In the genomic region with DNA sequence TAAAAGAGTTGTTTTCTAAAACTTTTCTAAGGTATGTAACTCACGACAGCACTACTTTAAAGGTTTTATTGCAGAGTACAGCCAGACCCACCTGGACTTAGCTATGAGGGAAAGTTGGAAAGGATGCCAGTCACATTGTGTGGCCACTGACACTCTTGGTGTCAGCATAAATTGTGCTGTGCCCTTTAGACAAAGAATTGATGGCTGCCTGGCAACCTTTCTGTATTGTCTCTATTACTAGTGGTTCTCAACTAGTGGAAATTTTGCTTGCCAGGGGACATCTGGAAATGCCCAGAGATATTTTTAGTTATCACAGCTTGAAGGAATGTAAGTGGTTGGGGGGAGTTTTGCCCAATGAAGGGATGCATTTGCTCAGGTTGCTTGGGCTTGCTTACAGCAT, we compare ENCODE assay signal across 24 cellular contexts.
"Had no signal": no experiment of that assay in that cellular context is flagged by ENCODE, and none has a peak within 500 bp of the region (broad histone marks: within the 10 kb centered on the region; RNA-seq: fewer than 3 reads in every experiment).

No MANE protein-coding gene starts in this region.

- H3K4me3 ChIP-seq: MG63, SJSA1, SK-N-MC had no signal

- H3K9me3 ChIP-seq: MG63, SJSA1 had no signal

- DNase-seq: IMR-90; Karpas-422; KG1; MG63; NCI-H1092; NCI-H1105 treated with DMSO at 0.1 percent for 48 hours; NCI-H1417 treated with DMSO at 0.1 percent for 48 hours; NCI-H146; NCI-H1694 treated with DMSO at 0.1 percent for 48 hours; NCI-H1930; NCI-H2081; NCI-H2107; NCI-H2227 treated with DMSO at 0.1 percent for 48 hours; NCI-H524; NCI-H526 treated with DMSO at 0.1 percent for 48 hours; NCI-H748 treated with DMSO at 0.1 percent for 48 hours; NK-92 treated with Interleukin-12 subunit alpha and Interleukin-12 subunit beta, amount 100 ng/mL, for 24 hours; PC-3; SIG-M5 had no signal

- H3K4me1 ChIP-seq: SJSA1 had no signal

- ATAC-seq: HepG2, Panc1, PC-3 had no signal

- H3K27ac ChIP-seq: RWPE1, SJSA1, SK-N-MC had no signal

- H3K36me3 ChIP-seq: MG63, SJSA1 had no signal

- H3K27me3 ChIP-seq: MG63, SJSA1 had no signal
